Comparison of ENCODE assay signal across 7 cellular contexts in the genomic region with DNA sequence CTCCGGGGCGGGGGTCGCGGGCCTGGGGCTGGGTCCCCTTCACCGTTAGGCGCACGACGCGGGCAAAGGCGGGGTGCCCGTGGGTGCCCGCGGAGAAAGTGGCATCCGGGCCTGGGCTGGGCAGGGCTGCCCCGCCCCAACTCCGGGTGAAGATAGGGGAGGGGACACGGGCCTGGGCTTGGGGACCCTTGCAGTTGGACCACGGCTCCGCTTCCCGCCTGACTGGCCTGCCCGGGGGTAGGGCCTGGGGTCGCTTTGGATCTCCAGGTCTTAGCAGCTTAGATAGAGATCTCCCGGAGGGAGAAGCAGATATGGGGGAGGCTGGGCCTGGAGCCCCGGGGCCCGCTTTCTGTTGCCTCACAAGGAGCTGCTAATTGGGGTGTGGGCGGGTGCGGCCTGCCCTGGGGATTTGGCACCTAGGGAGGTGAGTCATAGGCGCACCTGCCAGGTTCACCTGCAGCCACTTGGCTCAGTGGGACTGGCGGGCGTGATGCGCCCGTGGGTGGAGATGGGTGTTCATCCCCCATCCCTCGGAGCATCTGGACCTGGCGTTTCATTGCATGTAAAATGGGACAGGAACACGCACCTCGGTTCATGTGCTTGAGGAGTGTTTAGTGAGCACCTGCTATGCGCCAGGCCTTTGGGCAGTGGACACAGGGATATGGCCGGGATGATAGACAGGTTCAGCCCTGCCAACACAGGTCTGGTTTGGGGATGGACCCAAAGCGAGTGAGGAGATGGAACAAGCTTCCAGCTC. TPM values are rescaled to one million over a fixed set of nuclear protein-coding genes. Genes with fewer than 3 reads are reported as not detected.
DNase-seq lines count a peak whose midpoint lies in the region; ATAC-seq and TF ChIP-seq lines count a peak whose summit lies in the region.

No MANE protein-coding gene starts in this region.

- H4K20me1 ChIP-seq in neural progenitor cell (ENCODE audit: low read depth): peaks cover 37% of the 10 kb centered on the region

- H3K4me1 Mint-ChIP-seq in neural progenitor cell: peaks cover 30% of the 10 kb centered on the region

- H3K4me2 ChIP-seq in neural progenitor cell: peak overlapping the region; percentile 99

- peaks cover 15% of the 10 kb centered on the region for H3F3A ChIP-seq in neural progenitor cell (ENCODE audit: low read depth)

- peak; percentile 28 for DNase-seq in activated CD4-positive, alpha-beta T cell treated with anti-CD3 and anti-CD28 coated beads, Interleukin-2, amount 50 U/mL, for 1 hour
- DNase-seq in neural progenitor cell (ENCODE audit: low spot score): peak; percentile 37
- DNase-seq in SIG-M5 treated with dmso at 0.1 percent for 504 hours (lab: John Stamatoyannopoulos, UW; ENCODE audit: unreplicated experiment): no peak
- no peak for DNase-seq in foreskin melanocyte

- no peaks in the 10 kb centered on the region for H3K27me3 ChIP-seq in endocrine pancreas (ENCODE audit: control insufficient read depth, insufficient read depth, low read length)
- no peaks in the 10 kb centered on the region for H3K27me3 ChIP-seq in neural progenitor cell

- H3K27ac Mint-ChIP-seq in neural progenitor cell: no peak overlapping the region

- H3K36me3 Mint-ChIP-seq in neural progenitor cell: peaks cover 9% of the 10 kb centered on the region

- peak overlapping the region; percentile 85 for H3K4me3 Mint-ChIP-seq in neural progenitor cell

- no peak overlapping the region for H3K27ac ChIP-seq in neural progenitor cell

- peaks cover 47% of the 10 kb centered on the region for H3K79me2 ChIP-seq in neural progenitor cell (ENCODE audit: low read depth)

- H3K4me1 ChIP-seq in endocrine pancreas (ENCODE audit: control insufficient read depth, insufficient read depth, low read length): no peaks in the 10 kb centered on the region
- H3K4me1 ChIP-seq in neural progenitor cell: peaks cover 16% of the 10 kb centered on the region

- no peak overlapping the region for H2AFZ ChIP-seq in neural progenitor cell (replicated peaks)

- H3K9me3 ChIP-seq in endocrine pancreas (ENCODE audit: control insufficient read depth, low read length) (no peaks in the 10 kb centered on the region), neural progenitor cell (ENCODE audit: low read depth) (no peaks in the 10 kb centered on the region)

- peaks cover 8% of the 10 kb centered on the region for H3K27me3 Mint-ChIP-seq in neural progenitor cell (ENCODE audit: insufficient read depth, low read depth)

- no peaks in the 10 kb centered on the region for H3K36me3 ChIP-seq in endocrine pancreas (ENCODE audit: control insufficient read depth, insufficient read depth, low read length)
- no peaks in the 10 kb centered on the region for H3K36me3 ChIP-seq in neural progenitor cell

- no peaks in the 10 kb centered on the region for H3K9me3 Mint-ChIP-seq in neural progenitor cell

- H3K9ac ChIP-seq in endocrine pancreas (ENCODE audit: control insufficient read depth, insufficient read depth, low read length): peak overlapping the region; percentile 69
- peak overlapping the region; percentile 81 for H3K9ac ChIP-seq in neural progenitor cell

- peak overlapping the region; percentile 56 for H3K4me3 ChIP-seq in endocrine pancreas (ENCODE audit: control insufficient read depth, insufficient read depth, low read length)
- peak overlapping the region; percentile 100 for H3K4me3 ChIP-seq in neural progenitor cell

- no peak for TF ChIP-seq CTCF in neural progenitor cell (IDR thresholded peaks at IDR 0.05)

- ATAC-seq in GM19023 (IDR thresholded peaks at IDR 0.05; ENCODE audit: unreplicated experiment) (peak; percentile 39), HG03354 (IDR thresholded peaks at IDR 0.05; ENCODE audit: poor library complexity, severe bottlenecking, unreplicated experiment) (peak; percentile 35)

RNA-seq across cellular contexts. Expression of a gene that starts 0.6 kb away (rescaled TPM):
- 8.9 and 30.4 TPM in 2 replicates for total RNA-seq in neural progenitor cell (ENCODE audit: low replicate concordance)

RNA-seq across cellular contexts. Expression of a gene that starts 31.4 kb away (rescaled TPM):
- total RNA-seq in neural progenitor cell (ENCODE audit: low replicate concordance): 15.5 and 29.8 TPM in 2 replicates

RNA-seq across cellular contexts. Expression of a gene that starts 31.8 kb away (rescaled TPM):
- 0.77 and 1.3 TPM in 2 replicates for total RNA-seq in neural progenitor cell (ENCODE audit: low replicate concordance)

Comparison
In these comparisons a context has a peak if more than half of its experiments do, and no peak if none do; other contexts are left out.
1. DNase-seq: peak in activated CD4-positive, alpha-beta T cell treated with anti-CD3 and anti-CD28 coated beads, Interleukin-2, amount 50 U/mL, for 1 hour (single experiment) and neural progenitor cell (single experiment); none in SIG-M5 treated with dmso at 0.1 percent for 504 hours (single experiment) and foreskin melanocyte (single experiment).